1 cellular context compared by ENCODE assay signal in the genomic region with DNA sequence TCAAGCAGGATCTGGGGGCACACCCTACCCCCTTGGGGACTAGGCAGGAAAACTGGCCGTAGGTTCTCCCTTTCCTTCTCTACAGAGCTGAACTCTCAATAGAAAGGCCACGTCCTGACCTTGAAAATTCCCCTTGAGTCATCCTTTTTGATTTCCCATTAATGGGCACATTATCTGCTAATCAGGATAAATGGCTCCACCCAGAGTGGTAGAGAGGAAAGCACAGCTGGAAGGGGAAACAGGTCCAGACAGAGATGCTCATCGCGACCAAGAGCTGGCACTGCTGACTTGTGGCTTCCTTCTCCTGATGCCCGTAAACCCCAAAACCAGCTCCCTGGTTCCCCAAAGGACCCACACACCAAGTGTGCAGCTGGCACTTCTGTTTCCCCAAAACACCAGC.
TF ChIP-seq lines count a peak whose summit lies in the region.

No MANE protein-coding gene starts in this region.

TF ChIP-seq in IMR-90, 13 proteins besides CTCF, POLR2A, EP300 and RAD21 (continued from another document):
- TF ChIP-seq CHD1 (IDR thresholded peaks at IDR 0.05; ENCODE audit: low read depth, low read length): no peak
TF ChIP-seq in IMR-90: peak in this region for 1.
